ENCODE assay signal across 11 cellular contexts in the genomic region with DNA sequence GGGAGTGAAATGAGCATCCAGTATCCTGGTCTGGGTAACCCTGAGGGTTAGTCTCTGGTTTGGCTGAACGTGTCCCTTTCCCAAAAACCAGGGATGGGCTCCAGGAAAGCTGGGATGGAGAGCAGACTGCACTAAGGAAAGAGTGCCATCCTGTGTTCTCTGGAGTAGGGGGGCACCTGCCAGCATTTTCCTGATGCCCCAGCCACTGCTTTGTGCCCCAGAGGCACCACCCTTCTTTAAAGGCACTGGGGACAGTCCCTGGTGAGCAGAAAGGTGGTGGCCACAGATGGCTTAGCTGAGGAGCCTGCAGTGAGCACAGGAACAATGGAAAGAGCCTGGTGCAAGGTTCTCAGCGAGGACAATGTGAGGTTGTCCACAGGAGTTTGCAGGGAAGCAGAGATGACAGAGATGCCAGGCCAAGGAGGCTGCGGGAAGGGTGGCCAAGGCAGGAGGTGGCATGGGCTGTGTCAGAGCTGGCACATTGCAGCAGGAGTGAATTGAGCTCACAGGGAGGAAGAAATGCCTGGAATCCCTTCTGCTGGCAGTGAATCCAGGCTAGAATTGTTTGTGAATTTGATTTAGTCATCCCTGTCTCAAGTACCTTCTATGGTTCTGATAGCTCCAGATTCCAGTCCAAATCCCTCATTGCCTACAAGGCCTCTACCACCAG. TPM values are rescaled to one million over a fixed set of nuclear protein-coding genes. Genes with fewer than 3 reads are reported as not detected.
DNase-seq lines count a peak whose midpoint lies in the region; ATAC-seq and TF ChIP-seq lines count a peak whose summit lies in the region.
"Had no signal": no experiment of that assay in that cellular context is flagged by ENCODE, and none has a peak within 500 bp of the region (broad histone marks: within the 10 kb centered on the region; RNA-seq: fewer than 3 reads in every experiment).

No MANE protein-coding gene starts in this region.

- H3K4me3 ChIP-seq in AG10803 (ENCODE audit: low read length) (no peak overlapping the region), cardiac muscle cell (no peak overlapping the region), prostate gland (no peak overlapping the region), WERI-Rb-1 (ENCODE audit: low read depth, low read length) (no peak overlapping the region)

- no peak for TF ChIP-seq POLR2A in prostate gland (IDR thresholded peaks at IDR 0.05)

- H3K9me3 ChIP-seq in cardiac muscle cell (ENCODE audit: low read depth), result no peaks in the 10 kb centered on the region
- H3K9me3 ChIP-seq in prostate gland, result no peaks in the 10 kb centered on the region
- no peaks in the 10 kb centered on the region for H3K9me3 ChIP-seq in WERI-Rb-1 (ENCODE audit: severe bottlenecking)

- no peaks in the 10 kb centered on the region for H3K9me3 Mint-ChIP-seq in activated naive CD4-positive, alpha-beta T cell treated with anti-CD3 and anti-CD28 coated beads, Interleukin-2, amount 10 ng/mL, durations not matched to agents 7 days and 5 days

- H3K4me1 ChIP-seq in cardiac muscle cell (ENCODE audit: low read depth), result peaks cover 15% of the 10 kb centered on the region
- no peaks in the 10 kb centered on the region for H3K4me1 ChIP-seq in prostate gland (replicated peaks)

- peaks cover 22% of the 10 kb centered on the region for H3K27me3 Mint-ChIP-seq in activated naive CD4-positive, alpha-beta T cell treated with anti-CD3 and anti-CD28 coated beads, Interleukin-2, amount 10 ng/mL, durations not matched to agents 7 days and 5 days

- ATAC-seq in GM19452 (IDR thresholded peaks at IDR 0.05; ENCODE audit: unreplicated experiment), result no peak

- intact Hi-C loops in prostate gland (cut with DNase I), result loop anchor here (2.0 kb wide), 1 partner anchor 20 kb away; no protein-coding TSS in a partner anchor

- CTCF ChIA-PET in activated naive CD4-positive, alpha-beta T cell treated with anti-CD3 and anti-CD28 coated beads, Interleukin-2, amount 10 ng/mL, durations not matched to agents 7 days and 5 days (lab: Charles Lee), result no interaction called here

- no peak overlapping the region for H3K4me3 Mint-ChIP-seq in activated naive CD4-positive, alpha-beta T cell treated with anti-CD3 and anti-CD28 coated beads, Interleukin-2, amount 10 ng/mL, durations not matched to agents 7 days and 5 days

- H3K36me3 ChIP-seq in cardiac muscle cell (no peaks in the 10 kb centered on the region), prostate gland (no peaks in the 10 kb centered on the region), WERI-Rb-1 (no peaks in the 10 kb centered on the region)

- no peaks in the 10 kb centered on the region for H3K4me1 Mint-ChIP-seq in activated naive CD4-positive, alpha-beta T cell treated with anti-CD3 and anti-CD28 coated beads, Interleukin-2, amount 10 ng/mL, durations not matched to agents 7 days and 5 days

- H3K27ac ChIP-seq in cardiac muscle cell (peak overlapping the region; percentile 38), prostate gland (peak overlapping the region; percentile 64 to 68), WERI-Rb-1 (no peak overlapping the region; the same call in 1 of the 2 replicates)

- H3K27ac Mint-ChIP-seq in activated naive CD4-positive, alpha-beta T cell treated with anti-CD3 and anti-CD28 coated beads, Interleukin-2, amount 10 ng/mL, durations not matched to agents 7 days and 5 days, result no peak overlapping the region

- H3K27me3 ChIP-seq in cardiac muscle cell (no peaks in the 10 kb centered on the region), prostate gland (replicated peaks; ENCODE audit: insufficient read depth) (no peaks in the 10 kb centered on the region), WERI-Rb-1 (ENCODE audit: insufficient read depth, low read depth, severe bottlenecking) (no peaks in the 10 kb centered on the region)

- no peaks in the 10 kb centered on the region for H3K36me3 Mint-ChIP-seq in activated naive CD4-positive, alpha-beta T cell treated with anti-CD3 and anti-CD28 coated beads, Interleukin-2, amount 10 ng/mL, durations not matched to agents 7 days and 5 days

- TF ChIP-seq CTCF in AG10803 (conservative IDR thresholded peaks at IDR 0.05; ENCODE audit: low read length) (no peak), cardiac muscle cell (IDR thresholded peaks at IDR 0.05; ENCODE audit: low read depth, low read length) (no peak), prostate gland (IDR thresholded peaks at IDR 0.05) (no peak), WERI-Rb-1 (IDR thresholded peaks at IDR 0.05; ENCODE audit: low read depth, low read length) (no peak)

- DNase-seq in AG10803 (ENCODE audit: low read depth), result peak; percentile 91
- DNase-seq in amniotic epithelial cell (ENCODE audit: low read depth), result peak; percentile 51
- DNase-seq in cardiac muscle cell (ENCODE audit: low read depth in 1 of 2, low spot score in 1 of 2), result peak in 1 of 2 donors; percentile 41
- DNase-seq in prostate gland (ENCODE audit: low spot score), result no peak
- DNase-seq in NCI-H526 treated with DMSO at 0.1 percent for 48 hours (lab: John Stamatoyannopoulos, UW), result no peak
- DNase-seq in WERI-Rb-1, result no peak
- no peak for DNase-seq in activated naive CD4-positive, alpha-beta T cell treated with anti-CD3 and anti-CD28 coated beads, Interleukin-2, amount 10 ng/mL, durations not matched to agents 7 days and 5 days
- DNase-seq: central memory CD4-positive, alpha-beta T cell; NCI-H2107; SIG-M5 had no signal

- WGBS in prostate gland, result 50% methylated on average over 3 of the region's 3 CpGs

RNA-seq across cellular contexts. Expression of a gene that starts 39.9 kb away (rescaled TPM):
- 64.2 and 103 TPM in 2 replicates for total RNA-seq in cardiac muscle cell
- 26.7 and 32.1 TPM in 2 replicates for polyA plus RNA-seq in cardiac muscle cell
- 10 to 100 TPM; 86.1 to 92.8 TPM for total RNA-seq in prostate gland

Comparison
In these comparisons a context has a peak if more than half of its experiments do, and no peak if none do; other contexts are left out.
1. DNase-seq: peak in AG10803 (single experiment) and amniotic epithelial cell (single experiment); none in prostate gland (single experiment), NCI-H526 treated with DMSO at 0.1 percent for 48 hours (single experiment), WERI-Rb-1 (single experiment) and activated naive CD4-positive, alpha-beta T cell treated with anti-CD3 and anti-CD28 coated beads, Interleukin-2, amount 10 ng/mL, durations not matched to agents 7 days and 5 days (single experiment).